Comparison of ENCODE assay signal across 19 cellular contexts in the genomic region with DNA sequence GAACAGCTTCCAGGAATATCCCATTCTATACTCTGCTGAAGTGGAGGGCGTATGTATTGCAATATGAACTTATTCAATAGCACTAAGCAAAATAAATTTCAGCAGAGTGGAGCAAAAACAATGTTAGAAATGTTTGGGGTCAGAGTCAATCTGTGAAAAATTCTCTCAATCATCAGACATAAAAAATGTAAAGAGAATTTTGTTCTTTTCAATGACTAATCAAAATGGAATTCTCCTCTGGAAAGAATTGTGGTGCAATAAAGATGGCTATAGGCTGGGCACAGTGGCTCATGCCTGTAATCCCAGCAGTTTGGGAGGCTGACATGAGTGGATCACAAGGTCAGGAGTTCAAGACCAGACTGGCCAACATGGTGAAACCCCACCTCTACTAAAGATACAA.
DNase-seq lines count a peak whose midpoint lies in the region; ATAC-seq and TF ChIP-seq lines count a peak whose summit lies in the region.
"Had no signal": no experiment of that assay in that cellular context is flagged by ENCODE, and none has a peak within 500 bp of the region (broad histone marks: within the 10 kb centered on the region; RNA-seq: fewer than 3 reads in every experiment).

No MANE protein-coding gene starts in this region.

- H3K4me3 Mint-ChIP-seq in Calu3 (ENCODE audit: low read depth, unreplicated experiment) = no peak overlapping the region
- H3K4me3 Mint-ChIP-seq: brain, endodermal cell had no signal

- TF ChIP-seq POLR2A in body of pancreas (IDR thresholded peaks at IDR 0.05) = no peak

- H3K27me3 ChIP-seq in PC-3 (ENCODE audit: low read length) (no peaks in the 10 kb centered on the region), body of pancreas (no peaks in the 10 kb centered on the region)

- TF ChIP-seq CTCF in Calu3 (IDR thresholded peaks at IDR 0.05; ENCODE audit: unreplicated experiment) = no peak
- no peak for TF ChIP-seq CTCF in PC-3 (conservative IDR thresholded peaks at IDR 0.05; ENCODE audit: low read depth, low read length)
- TF ChIP-seq CTCF in choroid plexus epithelial cell (conservative IDR thresholded peaks at IDR 0.05; ENCODE audit: low read depth, low read length) = no peak
- no peak for TF ChIP-seq CTCF in body of pancreas (IDR thresholded peaks at IDR 0.05)

- H3K4me2 ChIP-seq in PC-3 (ENCODE audit: low read length) = no peak overlapping the region

- no peak overlapping the region for H2AFZ ChIP-seq in PC-3 (ENCODE audit: low read length)

- no TSS peak for BruUV-seq in Calu3 (replicated peaks; lab: Mats Ljungman, UMichigan)
- no TSS peak for BruUV-seq in PC-3 (replicated peaks; lab: Mats Ljungman, UMichigan)

- H3K9me3 Mint-ChIP-seq in Calu3 (ENCODE audit: low read depth, unreplicated experiment) = no peaks in the 10 kb centered on the region

- POLR2A ChIA-PET in PC-3 (lab: Charles Lee; ENCODE audit: unreplicated experiment) = interaction anchor here (0.7 kb wide), 1 partner anchor 114 kb away, joined by 3 read pairs; no protein-coding TSS in a partner anchor

- no peak overlapping the region for H3K9ac ChIP-seq in PC-3 (ENCODE audit: low read length)

- peak overlapping the region; percentile 71 for H3K27ac Mint-ChIP-seq in Calu3 (ENCODE audit: unreplicated experiment)
- H3K27ac Mint-ChIP-seq: brain, endodermal cell, progenitor cell of endocrine pancreas had no signal

- H3K36me3 Mint-ChIP-seq in Calu3 (ENCODE audit: insufficient read depth, unreplicated experiment) = peaks cover 26% of the 10 kb centered on the region
- H3K36me3 Mint-ChIP-seq: brain had no signal

- H3K9me3 ChIP-seq in PC-3 (ENCODE audit: low read length) = no peaks in the 10 kb centered on the region
- no peaks in the 10 kb centered on the region for H3K9me3 ChIP-seq in body of pancreas

- H3K9me2 ChIP-seq in PC-3 (replicated peaks; ENCODE audit: low read length) = no peaks in the 10 kb centered on the region

- no peaks in the 10 kb centered on the region for H3K27me3 Mint-ChIP-seq in Calu3 (ENCODE audit: unreplicated experiment)
- H3K27me3 Mint-ChIP-seq: progenitor cell of endocrine pancreas had no signal

- peaks cover 58% of the 10 kb centered on the region for H3K4me1 Mint-ChIP-seq in Calu3 (ENCODE audit: low read depth, unreplicated experiment)

- ATAC-seq in PC-3 (no peak; the same call in 1 of the 2 replicates), GM21360 (IDR thresholded peaks at IDR 0.05; ENCODE audit: unreplicated experiment) (no peak), body of pancreas (no peak)
- no peak for ATAC-seq in activated CD4-positive, CD25-positive, alpha-beta regulatory T cell treated with anti-CD3 and anti-CD28 coated beads, Interleukin-2, amount 50 U/mL, for 24 hours
- ATAC-seq: GM12878 had no signal

- WGBS in body of pancreas, 2 donors = 92 to 97% methylated on average over 1 of the region's 1 CpG

- H3K36me3 ChIP-seq in PC-3 (ENCODE audit: low read depth, low read length) (no peaks in the 10 kb centered on the region), body of pancreas (replicated peaks in 1 of 2; ENCODE audit: insufficient read depth in 1 of 2, low read depth in 2 of 2) (no peaks in the 10 kb centered on the region)

- CTCF ChIA-PET in Calu3 (lab: Charles Lee) = interaction anchor here (0.7 to 2.5 kb wide), 6 partner anchors 13 to 748 kb away, joined by 3 to 10 read pairs (median 6); no protein-coding TSS in a partner anchor
- CTCF ChIA-PET in PC-3 (lab: Charles Lee) = no interaction called here

- H3K4me3 ChIP-seq in PC-3 (ENCODE audit: low read length) = no peak overlapping the region
- H3K4me3 ChIP-seq in choroid plexus epithelial cell (ENCODE audit: low read depth, low read length) = no peak overlapping the region
- H3K4me3 ChIP-seq in body of pancreas = no peak overlapping the region
- H3K4me3 ChIP-seq: GM12878, SK-N-MC had no signal

- no peaks in the 10 kb centered on the region for H3K79me2 ChIP-seq in PC-3 (ENCODE audit: low read length)

- no peak for DNase-seq in Calu3
- peak; percentile 71 for DNase-seq in PC-3
- peak; percentile 87 for DNase-seq in choroid plexus epithelial cell (ENCODE audit: low read depth)
- peak; percentile 17 to 36 for DNase-seq in lung microvascular endothelial cell (ENCODE audit: low read depth in 2 of 2)
- DNase-seq in superior temporal gyrus (ENCODE audit: extremely low spot score) = no peak
- DNase-seq in body of pancreas = no peak
- DNase-seq: activated CD8-positive, alpha-beta memory T cell treated with anti-CD3 and anti-CD28 coated beads for 24 hours; activated effector memory CD4-positive, alpha-beta T cell treated with Interleukin-2 at 50 U/mL for 16 hours; DND-41; endodermal cell; hippocampal formation; NCI-H1105; stimulated activated CD4-positive, alpha-beta T cell treated with anti-CD3 and anti-CD28 coated beads, Interleukin-15, amount 100 ng/mL, for 24 hours had no signal

- intact Hi-C loops in Calu3 (cut with micrococcal nuclease; ENCODE audit: unreplicated experiment) = no loop called here
- intact Hi-C loops in PC-3 (cut with micrococcal nuclease) = no loop called here
- intact Hi-C loops in body of pancreas (cut with DNase I) = no loop called here

- H4K20me1 ChIP-seq in PC-3 (ENCODE audit: low read length) = no peaks in the 10 kb centered on the region

- peaks cover 10% of the 10 kb centered on the region for H3F3A ChIP-seq in PC-3 (ENCODE audit: low read length, unreplicated experiment)

- peaks cover 32% of the 10 kb centered on the region for H3K4me1 ChIP-seq in PC-3 (ENCODE audit: insufficient read depth, low read length)
- H3K4me1 ChIP-seq in body of pancreas = peaks cover 4% of the 10 kb centered on the region

- H3K27ac ChIP-seq in PC-3 (ENCODE audit: low read length) (no peak overlapping the region), body of pancreas (no peak overlapping the region)
- H3K27ac ChIP-seq: SK-N-MC had no signal

Comparison
In these comparisons a context has a peak if more than half of its experiments do, and no peak if none do; other contexts are left out.
1. DNase-seq: peak in PC-3 (single experiment), choroid plexus epithelial cell (single experiment) and lung microvascular endothelial cell (2 of 2); none in Calu3 (single experiment), superior temporal gyrus (single experiment) and body of pancreas (0 of 4).